Comparison of ENCODE assay signal across 1 cellular context in genomic region chr2:161418715-161419337, GRCh38.
A peak's percentile ranks its signal among the peaks of the same experiment; 100 is the strongest.
TF ChIP-seq lines count a peak whose summit lies in the region.

No MANE protein-coding gene starts in this region.

TF ChIP-seq in H1, 55 proteins besides CTCF, POLR2A, EP300 and RAD21 (continued from another document):
- no peak for TF ChIP-seq YY1 (IDR thresholded peaks at IDR 0.05; ENCODE audit: low read depth, low read length)
- no peak for TF ChIP-seq TAF7 (optimal IDR thresholded peaks at IDR 0.05; ENCODE audit: borderline replicate concordance, low read depth, low read length)
- no peak for TF ChIP-seq KDM1A (IDR thresholded peaks at IDR 0.05; ENCODE audit: borderline replicate concordance, low read length)
- TF ChIP-seq TEAD4 (IDR thresholded peaks at IDR 0.05; ENCODE audit: low read depth, low read length): 0 out of 2 replicates have a peak, but pooled peaks have one; percentile 19
- TF ChIP-seq KDM4A (IDR thresholded peaks at IDR 0.05; ENCODE audit: low read depth, low read length, severe bottlenecking): peak; percentile 54
- no peak for TF ChIP-seq PHF8 (conservative IDR thresholded peaks at IDR 0.05; ENCODE audit: low read depth, low read length)
- TF ChIP-seq KDM5A (IDR thresholded peaks at IDR 0.05; ENCODE audit: low read length): no peak
- 0 out of 2 replicates have a peak, but pooled peaks have one; percentile 12 for TF ChIP-seq TCF12 (IDR thresholded peaks at IDR 0.05; ENCODE audit: low read depth, low read length)
- peak; percentile 97 for TF ChIP-seq RNF2 (IDR thresholded peaks at IDR 0.05; ENCODE audit: borderline replicate concordance, low read depth, low read length, missing control alignments, poor library complexity, severe bottlenecking)
- TF ChIP-seq GABPA (IDR thresholded peaks at IDR 0.05; ENCODE audit: borderline replicate concordance, insufficient read depth, low read length): no peak
- TF ChIP-seq CHD2 (IDR thresholded peaks at IDR 0.05; ENCODE audit: low read length): no peak
- no peak for TF ChIP-seq BACH1 (IDR thresholded peaks at IDR 0.05; ENCODE audit: low read length)
- TF ChIP-seq SIN3A (conservative IDR thresholded peaks at IDR 0.05 in 1 of 2, IDR thresholded peaks at IDR 0.05 in 1 of 2; ENCODE audit: low read depth in 1 of 2, low read length in 2 of 2): 0 out of 4 replicates have a peak, but pooled peaks of 1 of the 2 experiments have one; percentile 21
- TF ChIP-seq FOSL1 (IDR thresholded peaks at IDR 0.05; ENCODE audit: insufficient read depth, low read depth, low read length): no peak
- no peak for TF ChIP-seq SIX5 (IDR thresholded peaks at IDR 0.05; ENCODE audit: low read depth, low read length)
- peak; percentile 92 for TF ChIP-seq MAX (IDR thresholded peaks at IDR 0.05)
- no peak for TF ChIP-seq MAFK (IDR thresholded peaks at IDR 0.05; ENCODE audit: low read depth, low read length)
